In the genomic region with DNA sequence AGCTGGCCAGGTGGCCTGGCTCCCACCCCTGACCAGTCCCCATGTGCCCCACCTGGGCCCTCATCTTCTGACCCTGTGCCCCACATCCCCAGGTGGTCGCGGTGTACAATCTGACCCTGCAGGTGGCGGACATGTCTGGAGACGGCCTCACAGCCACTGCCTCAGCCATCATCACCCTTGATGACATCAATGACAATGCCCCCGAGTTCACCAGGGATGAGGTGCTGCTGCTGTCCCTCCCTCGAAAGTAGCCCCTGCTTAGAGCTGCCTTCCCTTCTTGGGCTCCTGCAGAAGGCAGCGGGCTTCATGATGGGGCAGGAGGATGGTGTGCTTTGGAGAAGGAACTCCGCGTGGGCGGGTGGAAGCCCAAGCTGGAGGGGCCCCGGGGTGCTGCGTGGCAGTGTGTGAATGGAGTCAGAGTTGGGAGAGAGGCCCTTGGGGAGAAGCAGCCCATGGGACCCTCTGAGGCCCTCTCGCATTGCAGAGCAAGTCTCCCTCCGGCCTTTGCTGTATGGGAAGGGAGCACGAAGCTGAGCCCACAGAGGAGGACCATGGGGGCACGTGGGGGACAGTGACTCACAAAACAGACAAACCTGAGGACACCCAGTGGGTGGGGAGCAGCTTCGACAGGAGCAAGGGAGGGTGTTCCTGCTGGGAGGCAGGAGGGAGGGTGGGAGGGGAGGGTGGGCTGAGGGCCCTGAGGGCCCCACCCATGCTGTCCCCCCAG, we compare ENCODE assay signal across 1 cellular context.
TF ChIP-seq lines count a peak whose summit lies in the region.

No MANE protein-coding gene starts in this region.

TF ChIP-seq in K562, 482 proteins besides CTCF, POLR2A, EP300 and RAD21 (continued from another document):
- TF ChIP-seq POLR3A (IDR thresholded peaks at IDR 0.05; ENCODE audit: borderline replicate concordance, extremely low read depth, insufficient read depth, insufficient read length) = no peak
- no peak for TF ChIP-seq KLF1 (tag; IDR thresholded peaks at IDR 0.05)
- TF ChIP-seq HMG20A (CRISPR knock-in tag; conservative IDR thresholded peaks at IDR 0.05) = no peak
- no peak for TF ChIP-seq ZC3H4 (CRISPR knock-in tag; IDR thresholded peaks at IDR 0.05; ENCODE audit: borderline replicate concordance)
- TF ChIP-seq PCBP2 (IDR thresholded peaks at IDR 0.05; ENCODE audit: low read depth, low read length, poor library complexity, severe bottlenecking) = no peak
